Comparison of ENCODE assay signal across 21 cellular contexts in genomic region chr14:61485670-61486069, GRCh38.
DNase-seq lines count a peak whose midpoint lies in the region; ATAC-seq and TF ChIP-seq lines count a peak whose summit lies in the region.
"Had no signal": no experiment of that assay in that cellular context is flagged by ENCODE, and none has a peak within 500 bp of the region (broad histone marks: within the 10 kb centered on the region; RNA-seq: fewer than 3 reads in every experiment).

No MANE protein-coding gene starts in this region.

- TF ChIP-seq POLR2A in uterus (IDR thresholded peaks at IDR 0.05): no peak

- H3K27ac ChIP-seq in CD8-positive, alpha-beta T cell (ENCODE audit: low read depth, low read length): no peak overlapping the region
- no peak overlapping the region for H3K27ac ChIP-seq in uterus
- H3K27ac ChIP-seq: KMS-11, psoas muscle had no signal

- no peak for TF ChIP-seq CTCF in CD8-positive, alpha-beta T cell (IDR thresholded peaks at IDR 0.05)
- TF ChIP-seq CTCF in uterus (IDR thresholded peaks at IDR 0.05) (no peak), GM13977 (IDR thresholded peaks at IDR 0.05; ENCODE audit: extremely low read depth, insufficient read depth, missing control alignments) (no peak)

- in situ Hi-C loops in GM13977 (cut with MboI; ENCODE audit: low pct_unique_long_range_greater_than_20kb, low sequenced_read_pairs, unreplicated experiment): no loop called here

- no peaks in the 10 kb centered on the region for H3K27me3 Mint-ChIP-seq in activated CD4-positive, alpha-beta T cell treated with anti-CD3 and anti-CD28 coated beads, Interleukin-2, amount 10 ng/mL, durations not matched to agents 24 days and 14 days
- H3K27me3 Mint-ChIP-seq in CD8-positive, alpha-beta T cell (ENCODE audit: low read depth): no peaks in the 10 kb centered on the region
- H3K27me3 Mint-ChIP-seq in naive thymus-derived CD8-positive, alpha-beta T cell: no peaks in the 10 kb centered on the region

- peaks cover 33% of the 10 kb centered on the region for H3K4me1 ChIP-seq in CD8-positive, alpha-beta T cell (ENCODE audit: insufficient read depth, low read length)
- H3K4me1 ChIP-seq in uterus: no peaks in the 10 kb centered on the region

- no peak overlapping the region for H3K4me3 Mint-ChIP-seq in activated CD4-positive, alpha-beta T cell treated with anti-CD3 and anti-CD28 coated beads, Interleukin-2, amount 10 ng/mL, durations not matched to agents 24 days and 14 days
- no peak overlapping the region for H3K4me3 Mint-ChIP-seq in CD8-positive, alpha-beta T cell
- H3K4me3 Mint-ChIP-seq in naive thymus-derived CD8-positive, alpha-beta T cell: peak overlapping the region in 1 of 10 donors; percentile 52

- peaks cover 75% of the 10 kb centered on the region for H3K36me3 Mint-ChIP-seq in activated CD4-positive, alpha-beta T cell treated with anti-CD3 and anti-CD28 coated beads, Interleukin-2, amount 10 ng/mL, durations not matched to agents 24 days and 14 days (ENCODE audit: low read depth)
- H3K36me3 Mint-ChIP-seq in CD8-positive, alpha-beta T cell: peaks cover 65% of the 10 kb centered on the region
- peaks cover 49 to 55% of the 10 kb centered on the region in 2 donors for H3K36me3 Mint-ChIP-seq in activated naive CD4-positive, alpha-beta T cell treated with anti-CD3 and anti-CD28 coated beads, Interleukin-2, amount 50 U/mL, for 72 hours
- peaks cover 0 to 73% (median 36%) of the 10 kb centered on the region in 3 donors for H3K36me3 Mint-ChIP-seq in naive thymus-derived CD8-positive, alpha-beta T cell

- CTCF ChIA-PET in CD8-positive, alpha-beta T cell (lab: Charles Lee): interaction anchor here (1.6 kb wide), 1 partner anchor 10 kb away, joined by 6 read pairs; no protein-coding TSS in a partner anchor

- POLR2A ChIA-PET in CD8-positive, alpha-beta T cell (lab: Charles Lee): no interaction called here
- POLR2A ChIA-PET in naive thymus-derived CD8-positive, alpha-beta T cell (lab: Charles Lee): interaction anchor here (1.0 kb wide), 1 partner anchor 9 kb away, joined by 4 read pairs; no protein-coding TSS in a partner anchor

- no peak for DNase-seq in activated CD4-positive, alpha-beta T cell treated with anti-CD3 and anti-CD28 coated beads, Interleukin-2, amount 10 ng/mL, durations not matched to agents 24 days and 14 days
- DNase-seq in activated CD4-positive, alpha-beta T cell treated with anti-CD3 and anti-CD28 coated beads, Interleukin-2, amount 50 U/mL, for 48 hours: no peak
- no peak for DNase-seq in CD8-positive, alpha-beta T cell
- DNase-seq in activated naive CD4-positive, alpha-beta T cell treated with anti-CD3 and anti-CD28 coated beads, Interleukin-2, amount 50 U/mL, for 72 hours (ENCODE audit: low spot score in 2 of 2): no peak
- DNase-seq in naive thymus-derived CD8-positive, alpha-beta T cell: no peak
- DNase-seq in uterus (no peak), NCI-H1105 treated with DMSO at 0.1 percent for 48 hours (lab: John Stamatoyannopoulos, UW) (no peak), GM13977 (ENCODE audit: low spot score) (no peak)
- DNase-seq: activated CD4-positive, alpha-beta T cell treated with anti-CD3 and anti-CD28 coated beads for 1 hour; cerebellar nuclear complex; H7; head of caudate nucleus; NCI-H1694; NCI-H2171; NCI-H524; NK-92 treated with Interleukin-12 subunit alpha and Interleukin-12 subunit beta, amount 100 ng/mL, for 24 hours; psoas muscle; SHP77; SW 1271; upper lobe of left lung had no signal

- H3K4me1 Mint-ChIP-seq in activated CD4-positive, alpha-beta T cell treated with anti-CD3 and anti-CD28 coated beads, Interleukin-2, amount 10 ng/mL, durations not matched to agents 24 days and 14 days: peaks cover 50% of the 10 kb centered on the region
- H3K4me1 Mint-ChIP-seq in CD8-positive, alpha-beta T cell (ENCODE audit: low read depth): peaks cover 67% of the 10 kb centered on the region
- peaks cover 34 to 67% (median 54%) of the 10 kb centered on the region in 4 donors for H3K4me1 Mint-ChIP-seq in naive thymus-derived CD8-positive, alpha-beta T cell

- H3K9me3 Mint-ChIP-seq in activated CD4-positive, alpha-beta T cell treated with anti-CD3 and anti-CD28 coated beads, Interleukin-2, amount 10 ng/mL, durations not matched to agents 24 days and 14 days: no peaks in the 10 kb centered on the region
- no peaks in the 10 kb centered on the region for H3K9me3 Mint-ChIP-seq in CD8-positive, alpha-beta T cell
- no peaks in the 10 kb centered on the region for H3K9me3 Mint-ChIP-seq in activated naive CD4-positive, alpha-beta T cell treated with anti-CD3 and anti-CD28 coated beads, Interleukin-2, amount 50 U/mL, for 72 hours
- no peaks in the 10 kb centered on the region for H3K9me3 Mint-ChIP-seq in naive thymus-derived CD8-positive, alpha-beta T cell

- H3K36me3 ChIP-seq in CD8-positive, alpha-beta T cell (ENCODE audit: insufficient read depth, low read length): peaks cover 53% of the 10 kb centered on the region
- H3K36me3 ChIP-seq in uterus: no peaks in the 10 kb centered on the region

- no peaks in the 10 kb centered on the region for H3K27me3 ChIP-seq in CD8-positive, alpha-beta T cell (ENCODE audit: insufficient read depth, low read length)
- H3K27me3 ChIP-seq in uterus: no peaks in the 10 kb centered on the region
- H3K27me3 ChIP-seq: upper lobe of left lung had no signal

- intact Hi-C loops in activated CD4-positive, alpha-beta T cell treated with anti-CD3 and anti-CD28 coated beads, Interleukin-2, amount 10 ng/mL, durations not matched to agents 24 days and 14 days (cut with micrococcal nuclease): no loop called here
- intact Hi-C loops in CD8-positive, alpha-beta T cell (cut with DNase I, micrococcal nuclease): loop anchor here (1.0 to 2.0 kb wide), 2 partner anchors 7 to 13 kb away; no protein-coding TSS in a partner anchor
- intact Hi-C loops in uterus (cut with DNase I; ENCODE audit: low total_unique reads): no loop called here

- no peaks in the 10 kb centered on the region for H3K9me3 ChIP-seq in CD8-positive, alpha-beta T cell (ENCODE audit: low read length)
- H3K9me3 ChIP-seq in uterus: no peaks in the 10 kb centered on the region
- H3K9me3 ChIP-seq: psoas muscle, upper lobe of left lung had no signal

- no peak overlapping the region for H3K4me3 ChIP-seq in CD8-positive, alpha-beta T cell (ENCODE audit: low read depth, low read length)
- H3K4me3 ChIP-seq in uterus: no peak overlapping the region
- H3K4me3 ChIP-seq: psoas muscle, upper lobe of left lung had no signal

- H3K27ac Mint-ChIP-seq in activated CD4-positive, alpha-beta T cell treated with anti-CD3 and anti-CD28 coated beads, Interleukin-2, amount 10 ng/mL, durations not matched to agents 24 days and 14 days: peak overlapping the region; percentile 72
- H3K27ac Mint-ChIP-seq in CD8-positive, alpha-beta T cell: peak overlapping the region; percentile 56
- H3K27ac Mint-ChIP-seq in activated naive CD4-positive, alpha-beta T cell treated with anti-CD3 and anti-CD28 coated beads, Interleukin-2, amount 50 U/mL, for 72 hours: peak overlapping the region; percentile 24 to 87
- peak overlapping the region in 9 of 10 donors; percentile 65 to 92 (median 84) for H3K27ac Mint-ChIP-seq in naive thymus-derived CD8-positive, alpha-beta T cell

- no peak for ATAC-seq in CD8-positive, alpha-beta T cell
- ATAC-seq in activated naive CD4-positive, alpha-beta T cell treated with anti-CD3 and anti-CD28 coated beads, Interleukin-2, amount 50 U/mL, for 72 hours: no peak
- ATAC-seq in naive thymus-derived CD8-positive, alpha-beta T cell: no peak
- ATAC-seq: psoas muscle had no signal

Comparison
In these comparisons a context has a peak if more than half of its experiments do, and no peak if none do; other contexts are left out.
1. intact Hi-C loops: an anchor here in CD8-positive, alpha-beta T cell (1.0 to 2.0 kb wide); none called in activated CD4-positive, alpha-beta T cell treated with anti-CD3 and anti-CD28 coated beads, Interleukin-2, amount 10 ng/mL, durations not matched to agents 24 days and 14 days and uterus.